10 cellular contexts compared by ENCODE assay signal in genomic region chr7:155214328-155214986, GRCh38.
DNase-seq lines count a peak whose midpoint lies in the region; ATAC-seq and TF ChIP-seq lines count a peak whose summit lies in the region.
"Had no signal": no experiment of that assay in that cellular context is flagged by ENCODE, and none has a peak within 500 bp of the region (broad histone marks: within the 10 kb centered on the region; RNA-seq: fewer than 3 reads in every experiment).

No MANE protein-coding gene starts in this region.

- no peak for TF ChIP-seq CTCF in AG10803 (conservative IDR thresholded peaks at IDR 0.05; ENCODE audit: low read length)

- intact Hi-C loops in posterior vena cava (cut with DNase I), result no loop called here
- intact Hi-C loops in naive thymus-derived CD4-positive, alpha-beta T cell (cut with micrococcal nuclease), result no loop called here

- H3K4me3 Mint-ChIP-seq in activated T-cell treated with anti-CD3 and anti-CD28 coated beads, Interleukin-2, amount 50 U/mL, for 4 hours, result no peak overlapping the region
- H3K4me3 Mint-ChIP-seq in naive thymus-derived CD4-positive, alpha-beta T cell, result no peak overlapping the region

- no peaks in the 10 kb centered on the region for H3K36me3 ChIP-seq in naive thymus-derived CD4-positive, alpha-beta T cell (ENCODE audit: control insufficient read depth in 2 of 3, insufficient read depth in 3 of 3, low read length in 3 of 3)

- CTCF ChIA-PET in naive thymus-derived CD4-positive, alpha-beta T cell (lab: Charles Lee), result interaction anchor here (0.8 kb wide), 2 partner anchors 25 kb away, joined by 3 read pairs; no protein-coding TSS in a partner anchor

- peaks cover 7% of the 10 kb centered on the region for H3K4me1 Mint-ChIP-seq in activated T-cell treated with anti-CD3 and anti-CD28 coated beads, Interleukin-2, amount 50 U/mL, for 4 hours (ENCODE audit: low read depth)
- H3K4me1 Mint-ChIP-seq in naive thymus-derived CD4-positive, alpha-beta T cell, result peaks cover 0 to 4% (median 0%) of the 10 kb centered on the region in 7 donors

- no peaks in the 10 kb centered on the region for H3K9me3 ChIP-seq in naive thymus-derived CD4-positive, alpha-beta T cell (ENCODE audit: control insufficient read depth in 2 of 3, low read length in 3 of 3)

- ATAC-seq in esophagus mucosa, result peak; percentile 16
- ATAC-seq in activated T-cell treated with anti-CD3 and anti-CD28 coated beads, Interleukin-2, amount 50 U/mL, for 4 hours, result no peak
- no peak for ATAC-seq in GM18907 (IDR thresholded peaks at IDR 0.05; ENCODE audit: unreplicated experiment)
- ATAC-seq in naive thymus-derived CD4-positive, alpha-beta T cell, result no peak

- no peaks in the 10 kb centered on the region for H3K36me3 Mint-ChIP-seq in activated T-cell treated with anti-CD3 and anti-CD28 coated beads, Interleukin-2, amount 50 U/mL, for 4 hours (ENCODE audit: insufficient read depth)
- H3K36me3 Mint-ChIP-seq in naive thymus-derived CD4-positive, alpha-beta T cell, result no peaks in the 10 kb centered on the region

- H3K4me3 ChIP-seq in AG10803 (ENCODE audit: low read length), result peak overlapping the region; percentile 73
- no peak overlapping the region for H3K4me3 ChIP-seq in naive thymus-derived CD4-positive, alpha-beta T cell (ENCODE audit: low read length)
- H3K4me3 ChIP-seq: coronary artery had no signal

- POLR2A ChIA-PET in naive thymus-derived CD4-positive, alpha-beta T cell (lab: Charles Lee), result no interaction called here

- no peaks in the 10 kb centered on the region for H3K27me3 ChIP-seq in naive thymus-derived CD4-positive, alpha-beta T cell (ENCODE audit: control insufficient read depth in 2 of 2, insufficient read depth in 2 of 2, low read length in 2 of 2)

- no peak overlapping the region for H3K27ac Mint-ChIP-seq in naive thymus-derived CD4-positive, alpha-beta T cell

- no peak overlapping the region for H3K27ac ChIP-seq in naive thymus-derived CD4-positive, alpha-beta T cell (ENCODE audit: low read depth, low read length)
- H3K27ac ChIP-seq: coronary artery had no signal

- DNase-seq in AG10803 (ENCODE audit: low read depth) (peak; percentile 66), NCI-H1105 (lab: John Stamatoyannopoulos, UW) (peak; percentile 70), posterior vena cava (ENCODE audit: low spot score) (peak; percentile 71), SW 1271 (lab: John Stamatoyannopoulos, UW) (no peak)
- no peak for DNase-seq in activated T-cell treated with anti-CD3 and anti-CD28 coated beads, Interleukin-2, amount 50 U/mL, for 4 hours
- no peak for DNase-seq in naive thymus-derived CD4-positive, alpha-beta T cell
- DNase-seq: islet precursor cell had no signal

- H3K9me3 Mint-ChIP-seq in activated T-cell treated with anti-CD3 and anti-CD28 coated beads, Interleukin-2, amount 50 U/mL, for 4 hours, result no peaks in the 10 kb centered on the region
- no peaks in the 10 kb centered on the region for H3K9me3 Mint-ChIP-seq in naive thymus-derived CD4-positive, alpha-beta T cell

- no peaks in the 10 kb centered on the region for H3K4me1 ChIP-seq in naive thymus-derived CD4-positive, alpha-beta T cell (ENCODE audit: control insufficient read depth in 2 of 2, insufficient read depth in 2 of 2, low read length in 2 of 2)

- H3K27me3 Mint-ChIP-seq in activated T-cell treated with anti-CD3 and anti-CD28 coated beads, Interleukin-2, amount 50 U/mL, for 4 hours (ENCODE audit: low read depth), result peaks cover 12% of the 10 kb centered on the region
- H3K27me3 Mint-ChIP-seq in naive thymus-derived CD4-positive, alpha-beta T cell, result peaks cover 0 to 6% (median 0%) of the 10 kb centered on the region in 5 donors

Comparison
In these comparisons a context has a peak if more than half of its experiments do, and no peak if none do; other contexts are left out.
1. DNase-seq: peak in AG10803 (single experiment), NCI-H1105 (single experiment) and posterior vena cava (single experiment); none in activated T-cell treated with anti-CD3 and anti-CD28 coated beads, Interleukin-2, amount 50 U/mL, for 4 hours (single experiment), naive thymus-derived CD4-positive, alpha-beta T cell (0 of 9) and SW 1271 (0 of 2).